In genomic region chr3:72359743-72360142, GRCh38 we compare ENCODE assay signal across 5 cellular contexts.
"Had no signal": no experiment of that assay in that cellular context is flagged by ENCODE, and none has a peak within 500 bp of the region (broad histone marks: within the 10 kb centered on the region; RNA-seq: fewer than 3 reads in every experiment).

No MANE protein-coding gene starts in this region.

- DNase-seq: GM23248, H9, HCEC 1CT, IMR-90 had no signal

- ATAC-seq: K562 had no signal

- H3K27ac ChIP-seq: GM23248 had no signal

- H3K4me3 ChIP-seq: GM23248, K562 had no signal
